9 cellular contexts compared by ENCODE assay signal in the genomic region with DNA sequence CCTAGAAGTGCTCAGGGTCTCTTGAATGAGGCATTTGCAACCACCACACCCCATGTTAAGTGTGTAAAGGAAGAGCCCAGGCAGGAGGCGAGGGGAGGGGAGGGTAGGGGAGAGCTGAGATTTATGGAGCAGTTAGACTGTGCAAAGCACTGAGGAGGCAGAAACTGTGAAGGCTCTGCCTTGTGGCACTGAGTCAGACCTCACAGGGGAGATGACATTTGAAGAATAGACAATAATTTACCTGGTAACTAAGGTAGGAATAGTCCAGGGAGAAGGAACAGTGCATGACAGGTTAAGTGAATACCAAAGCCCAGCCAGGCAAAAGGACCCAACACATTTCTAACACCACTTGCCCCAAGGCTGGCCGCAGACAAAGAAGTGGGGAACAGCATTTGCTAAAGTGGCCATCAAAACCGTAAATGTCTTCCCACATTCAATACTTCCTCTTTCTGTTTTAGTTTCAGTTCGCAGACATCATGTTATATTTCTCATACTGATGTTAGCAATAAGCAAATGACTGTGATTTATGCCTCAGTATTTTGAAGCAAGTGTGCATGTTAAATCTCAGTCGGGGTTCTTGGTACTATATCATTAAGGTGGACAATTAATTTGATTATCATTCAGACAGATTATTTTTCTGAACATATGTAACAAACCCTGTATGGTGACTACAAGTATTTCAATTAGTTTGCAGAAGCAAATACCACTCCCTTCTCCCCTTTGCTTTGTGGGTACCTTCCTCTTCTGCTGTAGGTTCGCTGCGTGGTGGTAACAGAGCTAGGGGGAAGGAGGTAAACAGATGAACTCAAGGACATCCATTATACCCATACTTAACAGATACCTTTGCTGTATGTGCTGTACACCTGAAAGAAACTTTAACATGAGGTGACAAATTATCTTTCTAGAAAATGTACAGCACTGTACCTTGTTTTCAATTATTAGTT. TPM values are rescaled to one million over a fixed set of nuclear protein-coding genes. Genes with fewer than 3 reads are reported as not detected.
DNase-seq lines count a peak whose midpoint lies in the region; ATAC-seq and TF ChIP-seq lines count a peak whose summit lies in the region.
"Had no signal": no experiment of that assay in that cellular context is flagged by ENCODE, and none has a peak within 500 bp of the region (broad histone marks: within the 10 kb centered on the region; RNA-seq: fewer than 3 reads in every experiment).

No MANE protein-coding gene starts in this region.

- no peaks in the 10 kb centered on the region for H3K27me3 ChIP-seq in esophagus muscularis mucosa
- H3K27me3 ChIP-seq: uterus had no signal

- no peaks in the 10 kb centered on the region for H3K9me3 Mint-ChIP-seq in activated naive CD8-positive, alpha-beta T cell treated with anti-CD3 and anti-CD28 coated beads, Interleukin-2, amount 50 U/mL, for 24 hours

- peaks cover 7% of the 10 kb centered on the region for H3K4me1 Mint-ChIP-seq in activated naive CD8-positive, alpha-beta T cell treated with anti-CD3 and anti-CD28 coated beads, Interleukin-2, amount 50 U/mL, for 24 hours

- ATAC-seq in GM18858 (IDR thresholded peaks at IDR 0.05; ENCODE audit: unreplicated experiment): peak; percentile 99
- peak; percentile 95 for ATAC-seq in GM21786 (IDR thresholded peaks at IDR 0.05; ENCODE audit: unreplicated experiment)
- ATAC-seq in HG03520 (IDR thresholded peaks at IDR 0.05; ENCODE audit: unreplicated experiment): peak; percentile 96
- ATAC-seq in left colon: peak; percentile 22
- ATAC-seq in activated naive CD8-positive, alpha-beta T cell treated with anti-CD3 and anti-CD28 coated beads, Interleukin-2, amount 50 U/mL, for 24 hours: no peak

- TF ChIP-seq EP300 in esophagus muscularis mucosa (IDR thresholded peaks at IDR 0.05): no peak

- no peak for DNase-seq in left colon
- no peak for DNase-seq in midbrain (lab: John Stamatoyannopoulos, UW)
- no peak for DNase-seq in activated naive CD8-positive, alpha-beta T cell treated with anti-CD3 and anti-CD28 coated beads, Interleukin-2, amount 50 U/mL, for 24 hours
- DNase-seq in GDM1 (lab: John Stamatoyannopoulos, UW): no peak
- DNase-seq in esophagus muscularis mucosa (ENCODE audit: extremely low spot score): no peak
- DNase-seq: uterus had no signal

- no peaks in the 10 kb centered on the region for H3K9me3 ChIP-seq in esophagus muscularis mucosa
- H3K9me3 ChIP-seq: uterus had no signal

- no peak for TF ChIP-seq CTCF in esophagus muscularis mucosa (IDR thresholded peaks at IDR 0.05)

- intact Hi-C loops in left colon (cut with DNase I, micrococcal nuclease) (no loop called here), esophagus muscularis mucosa (cut with DNase I) (no loop called here)

- no peak for TF ChIP-seq POLR2A in esophagus muscularis mucosa (IDR thresholded peaks at IDR 0.05; ENCODE audit: low read depth)

- H3K4me1 ChIP-seq in esophagus muscularis mucosa: no peaks in the 10 kb centered on the region
- H3K4me1 ChIP-seq: uterus had no signal

- H3K27ac ChIP-seq in esophagus muscularis mucosa (replicated peaks in 1 of 4): no peak overlapping the region
- H3K27ac ChIP-seq: uterus had no signal

- H3K27me3 Mint-ChIP-seq in activated naive CD8-positive, alpha-beta T cell treated with anti-CD3 and anti-CD28 coated beads, Interleukin-2, amount 50 U/mL, for 24 hours: no peaks in the 10 kb centered on the region

- H3K4me3 ChIP-seq in esophagus muscularis mucosa: no peak overlapping the region
- H3K4me3 ChIP-seq: uterus had no signal

- no peaks in the 10 kb centered on the region for H3K36me3 ChIP-seq in esophagus muscularis mucosa
- H3K36me3 ChIP-seq: uterus had no signal

- no peaks in the 10 kb centered on the region for H3K36me3 Mint-ChIP-seq in activated naive CD8-positive, alpha-beta T cell treated with anti-CD3 and anti-CD28 coated beads, Interleukin-2, amount 50 U/mL, for 24 hours (ENCODE audit: low read depth)

- no peak overlapping the region for H3K4me3 Mint-ChIP-seq in activated naive CD8-positive, alpha-beta T cell treated with anti-CD3 and anti-CD28 coated beads, Interleukin-2, amount 50 U/mL, for 24 hours

- H3K27ac Mint-ChIP-seq in activated naive CD8-positive, alpha-beta T cell treated with anti-CD3 and anti-CD28 coated beads, Interleukin-2, amount 50 U/mL, for 24 hours: no peak overlapping the region

- WGBS in esophagus muscularis mucosa: 63% methylated on average over 7 of the region's 7 CpGs

RNA-seq across cellular contexts. Expression of a gene that starts 27.5 kb away (rescaled TPM):
- total RNA-seq in left colon (not detected), esophagus muscularis mucosa (under 1 TPM; 0.06 to 0.99 (median 0.27) TPM)
